ENCODE assay signal across 11 cellular contexts in the genomic region with DNA sequence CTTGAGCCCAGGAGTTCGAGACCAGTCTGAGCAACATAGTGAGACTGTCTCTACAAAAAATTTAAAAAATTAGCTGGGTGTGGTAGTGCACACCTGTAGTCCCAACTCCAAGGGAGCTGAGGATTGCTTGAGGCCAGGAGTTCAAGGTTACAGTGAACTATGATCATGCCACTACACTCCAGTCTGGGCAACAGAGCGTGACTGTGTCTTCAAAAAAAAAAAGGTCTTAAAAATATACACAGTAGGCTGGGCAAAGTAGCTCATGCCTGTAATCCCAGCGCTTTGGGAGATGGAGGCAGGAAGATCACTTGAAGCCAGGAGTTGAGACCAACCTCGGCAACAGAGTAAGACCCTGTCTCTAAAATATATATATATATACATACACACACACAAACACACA. TPM values are rescaled to one million over a fixed set of nuclear protein-coding genes. Genes with fewer than 3 reads are reported as not detected.
A peak's percentile ranks its signal among the peaks of the same experiment; 100 is the strongest.
DNase-seq lines count a peak whose midpoint lies in the region; ATAC-seq and TF ChIP-seq lines count a peak whose summit lies in the region.
"Had no signal": no experiment of that assay in that cellular context is flagged by ENCODE, and none has a peak within 500 bp of the region (broad histone marks: within the 10 kb centered on the region; RNA-seq: fewer than 3 reads in every experiment).

No MANE protein-coding gene starts in this region.

- peaks cover 8 to 58% (median 43%) of the 10 kb centered on the region in 4 donors for H3K4me1 Mint-ChIP-seq in CD4-positive, CD25-positive, alpha-beta regulatory T cell
- peaks cover 43% of the 10 kb centered on the region for H3K4me1 Mint-ChIP-seq in memory B cell

- H3K9me3 Mint-ChIP-seq in CD4-positive, CD25-positive, alpha-beta regulatory T cell = no peaks in the 10 kb centered on the region
- H3K9me3 Mint-ChIP-seq in activated naive CD4-positive, alpha-beta T cell treated with anti-CD3 and anti-CD28 coated beads, Interleukin-2, amount 50 U/mL, for 72 hours = peaks cover 0 to 3% of the 10 kb centered on the region in 2 donors
- no peaks in the 10 kb centered on the region for H3K9me3 Mint-ChIP-seq in memory B cell

- TF ChIP-seq CTCF in HL-60 (IDR thresholded peaks at IDR 0.05; ENCODE audit: insufficient read depth, low read length) (no peak), psoas muscle (IDR thresholded peaks at IDR 0.05) (no peak)

- H3K9me3 ChIP-seq in CD4-positive, CD25-positive, alpha-beta regulatory T cell (ENCODE audit: control insufficient read depth in 2 of 2, low read length in 2 of 2) = no peaks in the 10 kb centered on the region
- no peaks in the 10 kb centered on the region for H3K9me3 ChIP-seq in psoas muscle
- H3K9me3 ChIP-seq: MG63 had no signal

- H3K36me3 ChIP-seq in CD4-positive, CD25-positive, alpha-beta regulatory T cell (ENCODE audit: control insufficient read depth, insufficient read depth, low read length) = peaks cover 33% of the 10 kb centered on the region
- H3K36me3 ChIP-seq in psoas muscle (ENCODE audit: insufficient read depth in 1 of 2, low read depth in 1 of 2) = peaks cover 12 to 65% of the 10 kb centered on the region in 2 donors
- H3K36me3 ChIP-seq: MG63 had no signal

- WGBS in psoas muscle, 3 donors = 90 to 94% (median 90%) methylated on average over 4 of the region's 4 CpGs

- H3K27me3 Mint-ChIP-seq in CD4-positive, CD25-positive, alpha-beta regulatory T cell = no peaks in the 10 kb centered on the region
- H3K27me3 Mint-ChIP-seq in memory B cell = no peaks in the 10 kb centered on the region

- intact Hi-C loops in psoas muscle (cut with DNase I) = no loop called here

- no peak for DNase-seq in CD4-positive, CD25-positive, alpha-beta regulatory T cell
- DNase-seq in HL-60 (ENCODE audit: low read depth in 1 of 2, low spot score in 1 of 2) = no peak
- no peak for DNase-seq in activated naive CD4-positive, alpha-beta T cell treated with anti-CD3 and anti-CD28 coated beads, Interleukin-2, amount 50 U/mL, for 72 hours (ENCODE audit: low spot score in 2 of 2)
- no peak for DNase-seq in memory B cell (ENCODE audit: low spot score in 2 of 2)
- DNase-seq in SW 1271 (lab: John Stamatoyannopoulos, UW) = no peak
- no peak for DNase-seq in germinal center (ENCODE audit: low spot score)
- no peak for DNase-seq in psoas muscle
- no peak for DNase-seq in activated CD4-positive, CD25-positive, alpha-beta regulatory T cell (lab: John Stamatoyannopoulos, UW)
- DNase-seq: activated T-cell treated with anti-CD3 and anti-CD28 coated beads, Interleukin-2, amount 50 U/mL, for 1 hour; MG63; stimulated activated CD4-positive, alpha-beta T cell treated with anti-CD3 and anti-CD28 coated beads, Interleukin-4, amount 100 ng/mL, for 1 hour had no signal

- no peak for ATAC-seq in CD4-positive, CD25-positive, alpha-beta regulatory T cell (ENCODE audit: low read depth in 2 of 2)
- ATAC-seq in activated naive CD4-positive, alpha-beta T cell treated with anti-CD3 and anti-CD28 coated beads, Interleukin-2, amount 50 U/mL, for 72 hours = no peak
- ATAC-seq in memory B cell (ENCODE audit: low read depth) (no peak), psoas muscle (no peak)

- peaks cover 18% of the 10 kb centered on the region for H3K36me3 Mint-ChIP-seq in CD4-positive, CD25-positive, alpha-beta regulatory T cell
- peaks cover 24 to 36% of the 10 kb centered on the region in 2 donors for H3K36me3 Mint-ChIP-seq in activated naive CD4-positive, alpha-beta T cell treated with anti-CD3 and anti-CD28 coated beads, Interleukin-2, amount 50 U/mL, for 72 hours
- H3K36me3 Mint-ChIP-seq in memory B cell = peaks cover 9% of the 10 kb centered on the region

- H3K27me3 ChIP-seq in CD4-positive, CD25-positive, alpha-beta regulatory T cell (ENCODE audit: control insufficient read depth, insufficient read depth, low read length) = no peaks in the 10 kb centered on the region
- no peaks in the 10 kb centered on the region for H3K27me3 ChIP-seq in HL-60 (ENCODE audit: insufficient read depth, poor library complexity, severe bottlenecking)
- no peaks in the 10 kb centered on the region for H3K27me3 ChIP-seq in psoas muscle (ENCODE audit: insufficient read depth in 3 of 3, low read length in 2 of 3)
- H3K27me3 ChIP-seq: MG63 had no signal

- peak overlapping the region in 2 of 4 donors; percentile 61 to 64 for H3K4me3 Mint-ChIP-seq in CD4-positive, CD25-positive, alpha-beta regulatory T cell
- peak overlapping the region; percentile 71 for H3K4me3 Mint-ChIP-seq in memory B cell

- peaks cover 42% of the 10 kb centered on the region for H3K4me1 ChIP-seq in CD4-positive, CD25-positive, alpha-beta regulatory T cell (ENCODE audit: control insufficient read depth, insufficient read depth, low read length, poor library complexity, severe bottlenecking)
- H3K4me1 ChIP-seq in psoas muscle = no peaks in the 10 kb centered on the region

- peak overlapping the region; percentile 20 to 95 (median 84) for H3K27ac Mint-ChIP-seq in CD4-positive, CD25-positive, alpha-beta regulatory T cell
- H3K27ac Mint-ChIP-seq in activated naive CD4-positive, alpha-beta T cell treated with anti-CD3 and anti-CD28 coated beads, Interleukin-2, amount 50 U/mL, for 72 hours = peak overlapping the region; percentile 95 to 98
- peak overlapping the region; percentile 90 for H3K27ac Mint-ChIP-seq in memory B cell

- H3K27ac ChIP-seq in CD4-positive, CD25-positive, alpha-beta regulatory T cell (ENCODE audit: insufficient read depth, low read length, poor library complexity, severe bottlenecking) = peak overlapping the region; percentile 70
- peak overlapping the region; percentile 96 for H3K27ac ChIP-seq in HL-60 (replicated peaks)
- no peak overlapping the region for H3K27ac ChIP-seq in psoas muscle

- H3K4me3 ChIP-seq in CD4-positive, CD25-positive, alpha-beta regulatory T cell (ENCODE audit: low read depth, low read length) = no peak overlapping the region
- H3K4me3 ChIP-seq in HL-60 (replicated peaks; ENCODE audit: insufficient read depth, low read length) (no peak overlapping the region), psoas muscle (no peak overlapping the region)
- H3K4me3 ChIP-seq: MG63 had no signal

RNA-seq across cellular contexts. Expression of a gene that starts 11.2 kb away (rescaled TPM):
- 4.9 TPM for total RNA-seq in CD4-positive, CD25-positive, alpha-beta regulatory T cell
- polyA plus RNA-seq in CD4-positive, CD25-positive, alpha-beta regulatory T cell = 10 to 100 TPM in 1 of 4 donors, 1 to 10 TPM in 3; 4.5 to 13.7 (median 7.7) TPM
- 10 to 100 TPM; 23.8 to 45.1 TPM for total RNA-seq in activated naive CD4-positive, alpha-beta T cell treated with anti-CD3 and anti-CD28 coated beads, Interleukin-2, amount 50 U/mL, for 72 hours
- 1 to 10 TPM; 4.5 to 7.2 (median 5.5) TPM for total RNA-seq in psoas muscle
- polyA plus RNA-seq in psoas muscle = 1 to 10 TPM; 3.9 to 5.7 (median 5.5) TPM

RNA-seq across cellular contexts. Expression of a gene that starts 11.4 kb away (rescaled TPM):
- total RNA-seq in CD4-positive, CD25-positive, alpha-beta regulatory T cell = 44.7 TPM
- 10 to 100 TPM; 50.2 to 69.0 (median 60.5) TPM for polyA plus RNA-seq in CD4-positive, CD25-positive, alpha-beta regulatory T cell
- 10 to 100 TPM; 47.5 to 92.3 TPM for total RNA-seq in activated naive CD4-positive, alpha-beta T cell treated with anti-CD3 and anti-CD28 coated beads, Interleukin-2, amount 50 U/mL, for 72 hours
- 10 to 100 TPM; 42.6 to 45.2 (median 43.2) TPM for total RNA-seq in psoas muscle
- 10 to 100 TPM; 42.2 to 75.7 (median 68.3) TPM for polyA plus RNA-seq in psoas muscle

RNA-seq across cellular contexts. Expression of a gene that starts 12.0 kb away (rescaled TPM):
- 203 TPM for total RNA-seq in CD4-positive, CD25-positive, alpha-beta regulatory T cell
- 100 to 1,000 TPM; 294 to 384 (median 336) TPM for polyA plus RNA-seq in CD4-positive, CD25-positive, alpha-beta regulatory T cell
- total RNA-seq in activated naive CD4-positive, alpha-beta T cell treated with anti-CD3 and anti-CD28 coated beads, Interleukin-2, amount 50 U/mL, for 72 hours = 100 to 1,000 TPM; 125 to 265 TPM
- total RNA-seq in psoas muscle = 100 to 1,000 TPM in 1 of 4 donors, 10 to 100 TPM in 3; 53.9 to 117 (median 84.9) TPM
- polyA plus RNA-seq in psoas muscle = 100 to 1,000 TPM in 2 of 3 donors, 10 to 100 TPM in 1; 76.9 to 155 (median 142) TPM

RNA-seq across cellular contexts. Expression of a gene that starts 29.1 kb away (rescaled TPM):
- 89.9 TPM for total RNA-seq in CD4-positive, CD25-positive, alpha-beta regulatory T cell
- polyA plus RNA-seq in CD4-positive, CD25-positive, alpha-beta regulatory T cell = 1 to 10 TPM; 2.3 to 3.8 (median 3.1) TPM
- 100 to 1,000 TPM in 1 of 2 donors, 10 to 100 TPM in 1; 78.1 to 121 TPM for total RNA-seq in activated naive CD4-positive, alpha-beta T cell treated with anti-CD3 and anti-CD28 coated beads, Interleukin-2, amount 50 U/mL, for 72 hours
- total RNA-seq in psoas muscle = 10 to 100 TPM in 1 of 4 donors, 1 to 10 TPM in 3; 6.4 to 19.0 (median 7.7) TPM
- polyA plus RNA-seq in psoas muscle = 1 to 10 TPM; 2.9 to 5.0 (median 4.3) TPM

RNA-seq across cellular contexts. Expression of a gene that starts 31.2 kb away (rescaled TPM):
- 26.3 TPM for total RNA-seq in CD4-positive, CD25-positive, alpha-beta regulatory T cell
- 10 to 100 TPM; 21.8 to 30.2 (median 26.7) TPM for polyA plus RNA-seq in CD4-positive, CD25-positive, alpha-beta regulatory T cell
- 10 to 100 TPM; 34.8 to 58.0 TPM for total RNA-seq in activated naive CD4-positive, alpha-beta T cell treated with anti-CD3 and anti-CD28 coated beads, Interleukin-2, amount 50 U/mL, for 72 hours
- 1 to 10 TPM; 6.9 to 9.5 (median 8.1) TPM for total RNA-seq in psoas muscle
- polyA plus RNA-seq in psoas muscle = 10 to 100 TPM in 1 of 3 donors, 1 to 10 TPM in 2; 6.3 to 19.7 (median 9.1) TPM
